11 cellular contexts compared by ENCODE assay signal in the genomic region with DNA sequence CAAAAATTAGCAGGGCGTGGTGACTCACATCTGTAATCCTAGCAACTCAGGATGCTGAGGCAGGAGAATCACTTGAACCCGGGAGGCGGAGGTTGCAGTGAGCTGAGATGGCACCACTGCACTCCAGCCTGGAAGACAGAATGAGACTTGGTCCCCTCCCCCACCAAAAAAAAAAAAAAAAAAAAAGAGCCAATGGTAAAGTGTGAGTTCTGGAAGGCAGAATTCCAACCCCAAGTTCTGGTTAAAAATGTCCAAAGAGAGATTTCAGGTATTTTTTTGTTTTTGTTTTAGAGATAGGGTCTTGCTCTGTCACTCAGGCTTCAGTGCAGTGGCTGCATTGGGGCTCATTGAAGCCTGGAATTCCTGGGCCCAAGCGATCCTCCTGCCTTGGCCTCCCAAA. TPM values are rescaled to one million over a fixed set of nuclear protein-coding genes. Genes with fewer than 3 reads are reported as not detected.
A peak's percentile ranks its signal among the peaks of the same experiment; 100 is the strongest.
DNase-seq lines count a peak whose midpoint lies in the region; ATAC-seq and TF ChIP-seq lines count a peak whose summit lies in the region.
"Had no signal": no experiment of that assay in that cellular context is flagged by ENCODE, and none has a peak within 500 bp of the region (broad histone marks: within the 10 kb centered on the region; RNA-seq: fewer than 3 reads in every experiment).

No MANE protein-coding gene starts in this region.

- no peak for DNase-seq in activated CD4-positive, alpha-beta T cell treated with anti-CD3 and anti-CD28 coated beads, Interleukin-2, amount 10 ng/mL, durations not matched to agents 7 days and 5 days
- DNase-seq in activated CD4-positive, alpha-beta T cell treated with anti-CD3 and anti-CD28 coated beads for 4 hours, result no peak
- DNase-seq in Panc1 (ENCODE audit: low read depth, low spot score), result no peak
- DNase-seq in spleen, result peak; percentile 14
- DNase-seq in erythroblast (lab: John Stamatoyannopoulos, UW), result no peak
- no peak for DNase-seq in DMS53 treated with DMSO at 0.1 percent for 48 hours (lab: John Stamatoyannopoulos, UW; ENCODE audit: unreplicated experiment)
- DNase-seq: cortex of kidney, DND-41, NCI-H345 had no signal

- 89 to 99% (median 94%) methylated on average over 4 of the region's 4 CpGs for WGBS in spleen, 5 donors

- no peaks in the 10 kb centered on the region for H3K9me3 Mint-ChIP-seq in activated CD4-positive, alpha-beta T cell treated with anti-CD3 and anti-CD28 coated beads, Interleukin-2, amount 10 ng/mL, durations not matched to agents 7 days and 5 days
- H3K9me3 Mint-ChIP-seq in dendritic cell treated with granulocyte-macrophage colony-stimulating factor and Interleukin-4, amounts not matched to agents 40 ng/mL and 50 ng/mL, for 4 days, result no peaks in the 10 kb centered on the region

- H3K27ac ChIP-seq in Panc1 (ENCODE audit: low read length), result peak overlapping the region; percentile 97
- peak overlapping the region in 5 of 8 donors; percentile 94 to 99 (median 98) for H3K27ac ChIP-seq in spleen

- BruUV-seq in Panc1 (replicated peaks; lab: Mats Ljungman, UMichigan), result no TSS peak

- H3K9me3 ChIP-seq in Panc1 (ENCODE audit: control insufficient read depth, insufficient read depth, low read depth, low read length) (no peaks in the 10 kb centered on the region), spleen (no peaks in the 10 kb centered on the region)

- peak overlapping the region; percentile 99 for H3K27ac Mint-ChIP-seq in activated CD4-positive, alpha-beta T cell treated with anti-CD3 and anti-CD28 coated beads, Interleukin-2, amount 10 ng/mL, durations not matched to agents 7 days and 5 days
- peak overlapping the region; percentile 86 for H3K27ac Mint-ChIP-seq in dendritic cell treated with granulocyte-macrophage colony-stimulating factor and Interleukin-4, amounts not matched to agents 40 ng/mL and 50 ng/mL, for 4 days

- POLR2A ChIA-PET in activated CD4-positive, alpha-beta T cell treated with anti-CD3 and anti-CD28 coated beads, Interleukin-2, amount 10 ng/mL, durations not matched to agents 7 days and 5 days (lab: Charles Lee), result no interaction called here
- POLR2A ChIA-PET in Panc1 (lab: Charles Lee), result interaction anchor here (0.6 kb wide), 1 partner anchor 108 kb away, joined by 3 read pairs; no protein-coding TSS in a partner anchor

- H3K36me3 Mint-ChIP-seq in activated CD4-positive, alpha-beta T cell treated with anti-CD3 and anti-CD28 coated beads, Interleukin-2, amount 10 ng/mL, durations not matched to agents 7 days and 5 days (ENCODE audit: low read depth), result peaks cover 28% of the 10 kb centered on the region
- peaks cover 54% of the 10 kb centered on the region for H3K36me3 Mint-ChIP-seq in dendritic cell treated with granulocyte-macrophage colony-stimulating factor and Interleukin-4, amounts not matched to agents 40 ng/mL and 50 ng/mL, for 4 days (ENCODE audit: low read depth)

- H3K4me3 Mint-ChIP-seq in activated CD4-positive, alpha-beta T cell treated with anti-CD3 and anti-CD28 coated beads, Interleukin-2, amount 10 ng/mL, durations not matched to agents 7 days and 5 days, result no peak overlapping the region
- no peak overlapping the region for H3K4me3 Mint-ChIP-seq in dendritic cell treated with granulocyte-macrophage colony-stimulating factor and Interleukin-4, amounts not matched to agents 40 ng/mL and 50 ng/mL, for 4 days

- intact Hi-C loops in Panc1 (cut with micrococcal nuclease; ENCODE audit: unreplicated experiment), result no loop called here
- intact Hi-C loops in dendritic cell treated with granulocyte-macrophage colony-stimulating factor and Interleukin-4, amounts not matched to agents 40 ng/mL and 50 ng/mL, for 4 days (cut with micrococcal nuclease), result no loop called here
- intact Hi-C loops in spleen (cut with DNase I; ENCODE audit: low total_unique reads), result no loop called here

- no peak overlapping the region for H3K4me3 ChIP-seq in Panc1 (ENCODE audit: low read depth in 2 of 2, low read length in 2 of 2)
- peak overlapping the region in 1 of 8 donors; percentile 96 for H3K4me3 ChIP-seq in spleen

- ATAC-seq in Panc1 (no peak), GM18502 (IDR thresholded peaks at IDR 0.05; ENCODE audit: poor library complexity, unreplicated experiment) (no peak)

- no peaks in the 10 kb centered on the region for H3K27me3 Mint-ChIP-seq in activated CD4-positive, alpha-beta T cell treated with anti-CD3 and anti-CD28 coated beads, Interleukin-2, amount 10 ng/mL, durations not matched to agents 7 days and 5 days
- H3K27me3 Mint-ChIP-seq in dendritic cell treated with granulocyte-macrophage colony-stimulating factor and Interleukin-4, amounts not matched to agents 40 ng/mL and 50 ng/mL, for 4 days, result no peaks in the 10 kb centered on the region

- CTCF ChIA-PET in activated CD4-positive, alpha-beta T cell treated with anti-CD3 and anti-CD28 coated beads, Interleukin-2, amount 10 ng/mL, durations not matched to agents 7 days and 5 days (lab: Charles Lee), result interaction anchor here (0.6 to 1.3 kb wide), 4 partner anchors 9 to 18 kb away, joined by 3 read pairs; partner anchors contain the start of gene PKN3
- CTCF ChIA-PET in Panc1 (lab: Charles Lee), result no interaction called here

- TF ChIP-seq POLR2A in spleen (IDR thresholded peaks at IDR 0.05) (no peak), erythroblast (IDR thresholded peaks at IDR 0.05; ENCODE audit: low read length) (no peak)

- peaks cover 18% of the 10 kb centered on the region for H3K36me3 ChIP-seq in Panc1 (ENCODE audit: control insufficient read depth, insufficient read depth, low read length)
- H3K36me3 ChIP-seq in spleen, result peaks cover 3 to 16% (median 11%) of the 10 kb centered on the region in 6 donors

- peaks cover 33% of the 10 kb centered on the region for H3K4me1 ChIP-seq in Panc1 (ENCODE audit: control insufficient read depth, insufficient read depth, low read length)
- peaks cover 44 to 87% (median 71%) of the 10 kb centered on the region in 6 donors for H3K4me1 ChIP-seq in spleen

- TF ChIP-seq CTCF in Panc1 (IDR thresholded peaks at IDR 0.05) (no peak), spleen (IDR thresholded peaks at IDR 0.05 in 8 of 11, conservative IDR thresholded peaks at IDR 0.05 in 3 of 11) (no peak)

- in situ Hi-C loops in Panc1 (cut with HindIII; ENCODE audit: low pct_unique_long_range_greater_than_20kb, low sequenced_read_pairs), result no loop called here

- H3K27me3 ChIP-seq in Panc1 (ENCODE audit: control insufficient read depth, insufficient read depth, low read length) (no peaks in the 10 kb centered on the region), spleen (replicated peaks in 1 of 7) (no peaks in the 10 kb centered on the region)

- peaks cover 61% of the 10 kb centered on the region for H3K4me1 Mint-ChIP-seq in activated CD4-positive, alpha-beta T cell treated with anti-CD3 and anti-CD28 coated beads, Interleukin-2, amount 10 ng/mL, durations not matched to agents 7 days and 5 days
- peaks cover 61% of the 10 kb centered on the region for H3K4me1 Mint-ChIP-seq in dendritic cell treated with granulocyte-macrophage colony-stimulating factor and Interleukin-4, amounts not matched to agents 40 ng/mL and 50 ng/mL, for 4 days (ENCODE audit: low read depth)

RNA-seq across cellular contexts. Expression of gene SET, which starts 1.6 kb away (rescaled TPM):
- 100 to 1,000 TPM; 476 to 482 TPM for total RNA-seq in activated CD4-positive, alpha-beta T cell treated with anti-CD3 and anti-CD28 coated beads, Interleukin-2, amount 10 ng/mL, durations not matched to agents 7 days and 5 days
- total RNA-seq in Panc1 (2021; ENCODE audit: unreplicated experiment), result 422 TPM
- 224 TPM for polyA plus RNA-seq in Panc1 (2012; ENCODE audit: insufficient read length)
- 100 to 1,000 TPM; 140 to 251 (median 216) TPM for total RNA-seq in spleen
- polyA plus RNA-seq in spleen, result 100 to 1,000 TPM; 127 to 159 (median 158) TPM

RNA-seq across cellular contexts. Expression of gene PKN3, which starts 14.8 kb away (rescaled TPM):
- 1 to 10 TPM; 8.2 to 9.1 TPM for total RNA-seq in activated CD4-positive, alpha-beta T cell treated with anti-CD3 and anti-CD28 coated beads, Interleukin-2, amount 10 ng/mL, durations not matched to agents 7 days and 5 days
- total RNA-seq in Panc1 (2021; ENCODE audit: unreplicated experiment), result 19.9 TPM
- 38.9 TPM for polyA plus RNA-seq in Panc1 (2012; ENCODE audit: insufficient read length)
- total RNA-seq in spleen, result 10 to 100 TPM in 4 of 7 donors, 1 to 10 TPM in 3; 5.6 to 18.5 (median 10.0) TPM
- 10 to 100 TPM in 1 of 3 donors, 1 to 10 TPM in 2; 4.1 to 15.1 (median 9.5) TPM for polyA plus RNA-seq in spleen

RNA-seq across cellular contexts. Expression of gene DYNC2I2, which starts 30.8 kb away (rescaled TPM):
- 10 to 100 TPM; 60.6 to 68.3 TPM for total RNA-seq in activated CD4-positive, alpha-beta T cell treated with anti-CD3 and anti-CD28 coated beads, Interleukin-2, amount 10 ng/mL, durations not matched to agents 7 days and 5 days
- total RNA-seq in Panc1 (2021; ENCODE audit: unreplicated experiment) (78.1 TPM), spleen (10 to 100 TPM; 19.0 to 38.0 (median 25.8) TPM)
- 96.2 TPM for polyA plus RNA-seq in Panc1 (2012; ENCODE audit: insufficient read length)
- 10 to 100 TPM; 40.6 to 61.6 (median 53.8) TPM for polyA plus RNA-seq in spleen

RNA-seq across cellular contexts. Expression of gene ZDHHC12, which starts 36.5 kb away (rescaled TPM):
- total RNA-seq in activated CD4-positive, alpha-beta T cell treated with anti-CD3 and anti-CD28 coated beads, Interleukin-2, amount 10 ng/mL, durations not matched to agents 7 days and 5 days, result 10 to 100 TPM; 86.3 to 91.5 TPM
- total RNA-seq in Panc1 (2021; ENCODE audit: unreplicated experiment) (39.3 TPM), spleen (10 to 100 TPM; 21.5 to 73.4 (median 24.4) TPM)
- 63.1 TPM for polyA plus RNA-seq in Panc1 (2012; ENCODE audit: insufficient read length)
- 10 to 100 TPM; 31.7 to 51.0 (median 41.5) TPM for polyA plus RNA-seq in spleen
